20 cellular contexts compared by ENCODE assay signal in the genomic region with DNA sequence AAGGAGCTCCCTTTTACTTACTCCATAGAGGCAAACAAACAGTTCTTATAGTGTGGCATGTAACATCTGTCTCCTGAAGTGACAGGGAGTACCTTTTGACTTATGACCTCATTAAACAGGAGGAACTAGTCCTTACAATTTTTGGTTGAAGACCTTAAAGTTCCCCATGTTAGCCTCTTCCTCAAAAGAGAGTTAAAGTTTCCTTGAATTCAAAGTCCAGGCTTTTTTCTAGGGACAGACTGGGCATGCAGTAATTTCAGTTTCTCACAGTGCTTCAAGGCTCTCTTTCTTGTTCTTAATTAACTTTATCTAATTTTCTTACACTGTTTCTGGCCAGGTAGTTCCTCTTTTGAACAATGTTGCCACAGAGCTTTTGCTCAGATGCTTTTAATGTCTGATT. TPM values are rescaled to one million over a fixed set of nuclear protein-coding genes. Genes with fewer than 3 reads are reported as not detected.
DNase-seq lines count a peak whose midpoint lies in the region; ATAC-seq and TF ChIP-seq lines count a peak whose summit lies in the region.
"Had no signal": no experiment of that assay in that cellular context is flagged by ENCODE, and none has a peak within 500 bp of the region (broad histone marks: within the 10 kb centered on the region; RNA-seq: fewer than 3 reads in every experiment).

No MANE protein-coding gene starts in this region.

- peak overlapping the region in 6 of 11 experiments; percentile 6 to 52 (median 33); a peak in 9 of 22 replicates for H3K4me2 ChIP-seq in BLaER1 treated with 17β-estradiol and CSF1 and Interleukin-3, amounts not matched to agents 10 nM and 100 nM
- H3K4me2 ChIP-seq in MM.1S (ENCODE audit: low read depth, low read length), result peak overlapping the region; percentile 20
- H3K4me2 ChIP-seq: neural progenitor cell had no signal

- peaks cover 0 to 30% (median 3%) of the 10 kb centered on the region in 11 experiments; a peak in 6 of 22 replicates for H4K20me1 ChIP-seq in BLaER1 treated with 17β-estradiol and CSF1 and Interleukin-3, amounts not matched to agents 10 nM and 100 nM
- no peaks in the 10 kb centered on the region for H4K20me1 ChIP-seq in MM.1S (ENCODE audit: insufficient read depth, low read length)

- no peak for ATAC-seq in GM21717 (IDR thresholded peaks at IDR 0.05; ENCODE audit: unreplicated experiment)
- ATAC-seq: gastrocnemius medialis had no signal

- H3K9me3 ChIP-seq in BLaER1 treated with 17β-estradiol and CSF1 and Interleukin-3, amounts not matched to agents 10 nM and 100 nM (replicated peaks in 1 of 11), result no peaks in the 10 kb centered on the region
- H3K9me3 ChIP-seq in MM.1S (replicated peaks; ENCODE audit: insufficient read depth, low read length), result no peaks in the 10 kb centered on the region
- H3K9me3 ChIP-seq: gastrocnemius medialis, stomach, uterus had no signal

- in situ Hi-C loops in G401 (cut with HindIII; ENCODE audit: low sequenced_read_pairs), result no loop called here

- no peak for DNase-seq in MM.1S
- DNase-seq in RPMI8226, result peak; percentile 4
- DNase-seq in left kidney (ENCODE audit: low read depth, low spot score), result peak; percentile 22
- no peak for DNase-seq in NCI-H2227 treated with DMSO at 0.1 percent for 48 hours (lab: John Stamatoyannopoulos, UW)
- no peak for DNase-seq in G401 (ENCODE audit: low spot score)
- DNase-seq in RWPE1 (ENCODE audit: low spot score), result no peak
- DNase-seq: activated CD4-positive, alpha-beta T cell treated with anti-CD3 and anti-CD28 coated beads for 4 hours; activated naive CD4-positive, alpha-beta T cell treated with anti-CD3 and anti-CD28 coated beads for 36 hours; CD8-positive, alpha-beta memory T cell; cortex of kidney; gastrocnemius medialis; NCI-H2081; NCI-H748 treated with DMSO at 0.1 percent for 48 hours; Right ventricle myocardium superior; stomach; uterus had no signal

- H3K79me2 ChIP-seq in MM.1S (ENCODE audit: low read length), result peaks cover 98% of the 10 kb centered on the region

- no peak overlapping the region for H3K4me3 ChIP-seq in BLaER1 treated with 17β-estradiol and CSF1 and Interleukin-3, amounts not matched to agents 10 nM and 100 nM
- H3K4me3 ChIP-seq in MM.1S (ENCODE audit: low read length), result no peak overlapping the region
- H3K4me3 ChIP-seq: gastrocnemius medialis, neural progenitor cell, stomach, uterus had no signal

- no peak overlapping the region for H2AFZ ChIP-seq in MM.1S (ENCODE audit: low read length)
- H2AFZ ChIP-seq: neural progenitor cell had no signal

- peaks cover 0 to 32% (median 12%) of the 10 kb centered on the region in 11 experiments; a peak in 13 of 22 replicates for H3K36me3 ChIP-seq in BLaER1 treated with 17β-estradiol and CSF1 and Interleukin-3, amounts not matched to agents 10 nM and 100 nM
- H3K36me3 ChIP-seq in MM.1S (replicated peaks; ENCODE audit: insufficient read depth, low read length), result no peaks in the 10 kb centered on the region
- H3K36me3 ChIP-seq: gastrocnemius medialis, neural progenitor cell, uterus had no signal

- peaks cover 23 to 49% (median 39%) of the 10 kb centered on the region in 10 experiments for H3K4me1 ChIP-seq in BLaER1 treated with 17β-estradiol and CSF1 and Interleukin-3, amounts not matched to agents 10 nM and 100 nM
- peaks cover 38% of the 10 kb centered on the region for H3K4me1 ChIP-seq in MM.1S (ENCODE audit: low read length)
- H3K4me1 ChIP-seq: neural progenitor cell, uterus had no signal

- POLR2A ChIA-PET in RWPE1 (lab: Yijun Ruan, JAX; ENCODE audit: low non-redundant PET), result no interaction called here

- CTCF ChIA-PET in RWPE1 (lab: Yijun Ruan, JAX), result interaction anchor here (0.6 kb wide), 1 partner anchor 1190 kb away, joined by 4 read pairs; no protein-coding TSS in a partner anchor

- no peak for TF ChIP-seq CTCF in MM.1S (IDR thresholded peaks at IDR 0.05; ENCODE audit: low read length)
- no peak for TF ChIP-seq CTCF in RWPE1 (conservative IDR thresholded peaks at IDR 0.05; ENCODE audit: low read depth)

- H3K27me3 ChIP-seq in BLaER1 treated with 17β-estradiol and CSF1 and Interleukin-3, amounts not matched to agents 10 nM and 100 nM, result no peaks in the 10 kb centered on the region
- H3K27me3 ChIP-seq in MM.1S (replicated peaks; ENCODE audit: insufficient read depth, low read length), result no peaks in the 10 kb centered on the region
- H3K27me3 ChIP-seq: gastrocnemius medialis, neural progenitor cell, stomach, uterus had no signal

- peak overlapping the region in 1 of 11 experiments; percentile 21; a peak in 1 of 22 replicates for H3K9ac ChIP-seq in BLaER1 treated with 17β-estradiol and CSF1 and Interleukin-3, amounts not matched to agents 10 nM and 100 nM
- H3K9ac ChIP-seq in MM.1S (ENCODE audit: low read length), result no peak overlapping the region; the same call in 1 of the 2 replicates
- H3K9ac ChIP-seq: neural progenitor cell had no signal

- H3K9me2 ChIP-seq in MM.1S (replicated peaks; ENCODE audit: insufficient read depth, low read length), result no peaks in the 10 kb centered on the region

- H3F3A ChIP-seq in MM.1S (ENCODE audit: insufficient read depth, low read length), result peaks cover 16% of the 10 kb centered on the region

- H3K27ac ChIP-seq in BLaER1 treated with 17β-estradiol and CSF1 and Interleukin-3, amounts not matched to agents 10 nM and 100 nM, result peak overlapping the region in 2 of 11 experiments; percentile 14 to 17; a peak in 2 of 22 replicates
- peak overlapping the region; percentile 28; the same call in 1 of the 2 replicates for H3K27ac ChIP-seq in MM.1S (ENCODE audit: low read length)
- no peak overlapping the region for H3K27ac ChIP-seq in RWPE1
- H3K27ac ChIP-seq: epithelial cell of prostate, gastrocnemius medialis, neural progenitor cell, stomach, uterus had no signal

RNA-seq across cellular contexts. Expression of gene GOLM2, which starts 12.0 kb away (rescaled TPM):
- 41.5 and 59.2 TPM in 2 replicates for total RNA-seq in G401 (2014; rRNA removed; shearing (Covaris generic))

Comparison
In these comparisons a context has a peak if more than half of its experiments do, and no peak if none do; other contexts are left out.
1. DNase-seq: peak in RPMI8226 (single experiment) and left kidney (single experiment); none in MM.1S (single experiment), NCI-H2227 treated with DMSO at 0.1 percent for 48 hours (single experiment), G401 (single experiment) and RWPE1 (single experiment).